ENCODE assay signal across 1 cellular context in genomic region chr6:30654798-30655742, GRCh38.
A peak's percentile ranks its signal among the peaks of the same experiment; 100 is the strongest.
TF ChIP-seq lines count a peak whose summit lies in the region.

No MANE protein-coding gene starts in this region.

TF ChIP-seq in K562, 482 proteins besides CTCF, POLR2A, EP300 and RAD21:
- peak; percentile 52 for TF ChIP-seq C11orf30 (IDR thresholded peaks at IDR 0.05; ENCODE audit: low read depth)
- peak; percentile 68 for TF ChIP-seq MAFF (IDR thresholded peaks at IDR 0.05; ENCODE audit: low read length)
- peak; percentile 74 for TF ChIP-seq MAFK (IDR thresholded peaks at IDR 0.05; ENCODE audit: low read length)
- no peak for TF ChIP-seq GABPB1 (CRISPR knock-in tag; IDR thresholded peaks at IDR 0.05)
- peak; percentile 56 for TF ChIP-seq MAFG (tag; conservative IDR thresholded peaks at IDR 0.05)
- TF ChIP-seq NFRKB (IDR thresholded peaks at IDR 0.05; ENCODE audit: low read depth) = no peak
- TF ChIP-seq ZNF316 (IDR thresholded peaks at IDR 0.05) = peak; percentile 74
